ENCODE assay signal across 8 cellular contexts in genomic region chr17:45131616-45132301, GRCh38. TPM values are rescaled to one million over a fixed set of nuclear protein-coding genes. Genes with fewer than 3 reads are reported as not detected.
A peak's percentile ranks its signal among the peaks of the same experiment; 100 is the strongest.
DNase-seq lines count a peak whose midpoint lies in the region; ATAC-seq and TF ChIP-seq lines count a peak whose summit lies in the region.

No MANE protein-coding gene starts in this region.

- no peak for ATAC-seq in thoracic aorta (ENCODE audit: insufficient number of reproducible peaks, low FRiP score, low read depth)
- no peak for ATAC-seq in GM18502 (IDR thresholded peaks at IDR 0.05; ENCODE audit: poor library complexity, unreplicated experiment)

- H3K4me1 ChIP-seq in mononuclear cell (ENCODE audit: insufficient read depth, low read length) = peaks cover 25% of the 10 kb centered on the region
- H3K4me1 ChIP-seq in thoracic aorta (ENCODE audit: control insufficient read depth in 1 of 2, low read depth in 2 of 2) = peaks cover 34 to 65% of the 10 kb centered on the region in 2 donors

- peak overlapping the region; percentile 70 for H3K27ac ChIP-seq in C4-2B
- no peak overlapping the region; the same call in 1 of the 2 replicates for H3K27ac ChIP-seq in HL-60 (replicated peaks)
- H3K27ac ChIP-seq in thoracic aorta = peak overlapping the region; percentile 89 to 99

- H3K9me3 ChIP-seq in mononuclear cell (ENCODE audit: low read depth, low read length) (no peaks in the 10 kb centered on the region), thoracic aorta (no peaks in the 10 kb centered on the region)

- H3K27me3 ChIP-seq in HL-60 (ENCODE audit: insufficient read depth, poor library complexity, severe bottlenecking) (no peaks in the 10 kb centered on the region), mononuclear cell (ENCODE audit: insufficient read depth, low read length) (no peaks in the 10 kb centered on the region), thoracic aorta (replicated peaks; ENCODE audit: insufficient read depth) (no peaks in the 10 kb centered on the region)

- DNase-seq in HL-60 (ENCODE audit: low read depth in 1 of 2, low spot score in 1 of 2) = peak in 1 of 2 experiments; percentile 19
- peak; percentile 50 to 55 for DNase-seq in activated CD4-positive, alpha-beta T cell treated with anti-CD3 and anti-CD28 coated beads for 4 hours
- peak; percentile 48 for DNase-seq in effector CD8-positive, alpha-beta T cell (lab: John Stamatoyannopoulos, UW)
- DNase-seq in thoracic aorta (ENCODE audit: low spot score) = no peak
- no peak for DNase-seq in DMS153 (lab: John Stamatoyannopoulos, UW)

- H3K4me3 ChIP-seq in HL-60 (replicated peaks; ENCODE audit: insufficient read depth, low read length) (peak overlapping the region; percentile 78), mononuclear cell (ENCODE audit: low read length) (peak overlapping the region; percentile 45), thoracic aorta (peak overlapping the region; percentile 96)

- TF ChIP-seq CTCF in C4-2B (conservative IDR thresholded peaks at IDR 0.05) (peak; percentile 92), HL-60 (IDR thresholded peaks at IDR 0.05; ENCODE audit: insufficient read depth, low read length) (no peak), thoracic aorta (IDR thresholded peaks at IDR 0.05) (peak; percentile 95)

- no peaks in the 10 kb centered on the region for H3K36me3 ChIP-seq in thoracic aorta

RNA-seq across cellular contexts. Expression of gene PLCD3, which starts 0.6 kb away (rescaled TPM):
- total RNA-seq in mononuclear cell = 1.9 TPM
- 100 to 1,000 TPM in 1 of 2 donors, 10 to 100 TPM in 1; 79.3 to 116 TPM for total RNA-seq in thoracic aorta

RNA-seq across cellular contexts. Expression of gene ACBD4, which starts 3.7 kb away (rescaled TPM):
- total RNA-seq in mononuclear cell (6.9 TPM), thoracic aorta (10 to 100 TPM; 21.5 to 27.9 TPM)

RNA-seq across cellular contexts. Expression of gene HEXIM1, which starts 16.5 kb away (rescaled TPM):
- 17.9 TPM for total RNA-seq in mononuclear cell
- total RNA-seq in thoracic aorta = 10 to 100 TPM; 34.9 to 89.1 TPM

RNA-seq across cellular contexts. Expression of gene HEXIM2, which starts 29.9 kb away (rescaled TPM):
- total RNA-seq in mononuclear cell (3.4 TPM), thoracic aorta (1 to 10 TPM in 1 of 2 donors, not detected in 1; 1.5 TPM)

Comparison
In these comparisons a context has a peak if more than half of its experiments do, and no peak if none do; other contexts are left out.
1. DNase-seq: peak in activated CD4-positive, alpha-beta T cell treated with anti-CD3 and anti-CD28 coated beads for 4 hours (2 of 2) and effector CD8-positive, alpha-beta T cell (single experiment); none in thoracic aorta (single experiment) and DMS153 (single experiment).
2. H3K4me3 ChIP-seq: peak in every context shown above with its lines; median percentile 96 in thoracic aorta; 78 in HL-60; 45 in mononuclear cell.
3. RNA of gene PLCD3, which starts 0.6 kb away (total RNA-seq): 79.3 to 116 TPM in thoracic aorta; 1.9 TPM in mononuclear cell (single experiment); every median in the first group is over 10 times any median in the second.